19 cellular contexts compared by ENCODE assay signal in genomic region chr5:40932766-40933165, GRCh38. TPM values are rescaled to one million over a fixed set of nuclear protein-coding genes. Genes with fewer than 3 reads are reported as not detected.
A peak's percentile ranks its signal among the peaks of the same experiment; 100 is the strongest.
DNase-seq lines count a peak whose midpoint lies in the region; ATAC-seq, FAIRE-seq and TF ChIP-seq lines count a peak whose summit lies in the region.
"Had no signal": no experiment of that assay in that cellular context is flagged by ENCODE, and none has a peak within 500 bp of the region (broad histone marks: within the 10 kb centered on the region; RNA-seq: fewer than 3 reads in every experiment).

No MANE protein-coding gene starts in this region.

- H2BK5ac ChIP-seq in H1 (ENCODE audit: low read depth, low read length): no peak overlapping the region

- in situ Hi-C loops in GM23248 (cut with MboI): no loop called here

- ATAC-seq in GM19463 (IDR thresholded peaks at IDR 0.05; ENCODE audit: unreplicated experiment): no peak
- ATAC-seq: GM12878, HepG2 had no signal

- H3K9me3 Mint-ChIP-seq in progenitor cell of endocrine pancreas (ENCODE audit: low read depth): peaks cover 24% of the 10 kb centered on the region

- no peaks in the 10 kb centered on the region for H3F3A ChIP-seq in GM23248 (ENCODE audit: insufficient read depth)

- H3K4me1 Mint-ChIP-seq in progenitor cell of endocrine pancreas (ENCODE audit: low read depth): peaks cover 29% of the 10 kb centered on the region
- H3K4me1 Mint-ChIP-seq: CD4-positive, CD25-positive, alpha-beta regulatory T cell had no signal

- H3K9ac ChIP-seq in HUES64 (ENCODE audit: low read depth, low read length) (no peak overlapping the region), H1 (replicated peaks in 1 of 4; ENCODE audit: extremely low read depth in 1 of 4, low read depth in 3 of 4, low read length in 3 of 4) (no peak overlapping the region), GM23248 (no peak overlapping the region)
- H3K9ac ChIP-seq: BLaER1 treated with 17β-estradiol and CSF1 and Interleukin-3, amounts not matched to agents 10 nM and 100 nM; KMS-11 had no signal

- H3K36me3 ChIP-seq in HUES64 (ENCODE audit: insufficient read depth, low read length): no peaks in the 10 kb centered on the region
- no peaks in the 10 kb centered on the region; a peak in 1 of 8 replicates for H3K36me3 ChIP-seq in H1 (ENCODE audit: control insufficient read depth in 2 of 4, insufficient read depth in 4 of 4, low read length in 3 of 4)
- H3K36me3 ChIP-seq in GM23248 (ENCODE audit: low read depth): no peaks in the 10 kb centered on the region
- H3K36me3 ChIP-seq: BLaER1 treated with 17β-estradiol and CSF1 and Interleukin-3, amounts not matched to agents 10 nM and 100 nM had no signal

- H2AFZ ChIP-seq in H1 (ENCODE audit: low read length): no peak overlapping the region
- H2AFZ ChIP-seq in GM23248: no peak overlapping the region

- no peaks in the 10 kb centered on the region for H3K23me2 ChIP-seq in H1 (ENCODE audit: low read depth, low read length)

- no peaks in the 10 kb centered on the region for H3K27me3 Mint-ChIP-seq in progenitor cell of endocrine pancreas

- peaks cover 10% of the 10 kb centered on the region for H3K36me3 Mint-ChIP-seq in progenitor cell of endocrine pancreas (ENCODE audit: insufficient read depth)
- H3K36me3 Mint-ChIP-seq: CD4-positive, CD25-positive, alpha-beta regulatory T cell had no signal

- H3K4me3 ChIP-seq in HUES64 (ENCODE audit: low read length): no peak overlapping the region
- H3K4me3 ChIP-seq in H1 (ENCODE audit: extremely low read depth in 1 of 4, insufficient read depth in 2 of 4, low read depth in 3 of 4, low read length in 4 of 4): peak overlapping the region in 1 of 4 experiments; percentile 10; a peak in 1 of 8 replicates
- H3K4me3 ChIP-seq in GM23248: no peak overlapping the region
- H3K4me3 ChIP-seq: BLaER1 treated with 17β-estradiol and CSF1 and Interleukin-3, amounts not matched to agents 10 nM and 100 nM; GM12878 had no signal

- H2BK120ac ChIP-seq in H1 (replicated peaks; ENCODE audit: low read depth, low read length): no peak overlapping the region

- no peaks in the 10 kb centered on the region for H3K9me2 ChIP-seq in GM23248 (ENCODE audit: insufficient read depth)

- H4K5ac ChIP-seq in H1 (ENCODE audit: insufficient read length, low read depth, low read length): no peak overlapping the region

- H3K4me1 ChIP-seq in HUES64 (ENCODE audit: insufficient read depth, low read length) (peaks cover 31% of the 10 kb centered on the region), H1 (replicated peaks in 1 of 4; ENCODE audit: control insufficient read depth in 3 of 4, insufficient read depth in 4 of 4, low read length in 3 of 4) (peaks cover 0 to 11% (median 5%) of the 10 kb centered on the region in 4 experiments; a peak in 6 of 7 replicates), GM23248 (ENCODE audit: insufficient read depth) (no peaks in the 10 kb centered on the region)
- H3K4me1 ChIP-seq: BLaER1 treated with 17β-estradiol and CSF1 and Interleukin-3, amounts not matched to agents 10 nM and 100 nM had no signal

- no peak for TF ChIP-seq POLR2A in H1 (IDR thresholded peaks at IDR 0.05; ENCODE audit: control extremely low read depth in 1 of 2, low read depth in 2 of 2, low read length in 2 of 2)

- CTCF ChIA-PET in H1 (lab: Charles Lee; ENCODE audit: partially characterized antibody): interaction anchor here (0.9 kb wide), 1 partner anchor 337 kb away, joined by 4 read pairs; no protein-coding TSS in a partner anchor

- H3K4me3 Mint-ChIP-seq in progenitor cell of endocrine pancreas (ENCODE audit: low read depth): no peak overlapping the region
- H3K4me3 Mint-ChIP-seq: CD4-positive, CD25-positive, alpha-beta regulatory T cell had no signal

- no peak overlapping the region for H3K56ac ChIP-seq in H1 (replicated peaks; ENCODE audit: insufficient read length, low read depth, low read length)

- peak; percentile 5 for DNase-seq in DMS53 treated with DMSO at 0.1 percent for 48 hours (lab: John Stamatoyannopoulos, UW; ENCODE audit: unreplicated experiment)
- DNase-seq in H1 (ENCODE audit: low read depth in 1 of 2, low spot score in 2 of 2): no peak
- no peak for DNase-seq in progenitor cell of endocrine pancreas (ENCODE audit: low spot score, unreplicated experiment)
- no peak for DNase-seq in GM23248
- DNase-seq in activated gamma-delta T cell (lab: John Stamatoyannopoulos, UW): no peak
- DNase-seq: ACHN; CD4-positive, CD25-positive, alpha-beta regulatory T cell; DMS79; H7 had no signal

- H2BK15ac ChIP-seq in H1 (ENCODE audit: low read length): no peak overlapping the region

- H3K79me2 ChIP-seq in H1 (ENCODE audit: control insufficient read depth in 1 of 2, insufficient read depth in 2 of 2, low read length in 2 of 2) (no peaks in the 10 kb centered on the region), GM23248 (ENCODE audit: insufficient read depth) (no peaks in the 10 kb centered on the region)

- POLR2A ChIA-PET in H1 (lab: Charles Lee; ENCODE audit: partially characterized antibody): no interaction called here

- H4K91ac ChIP-seq in H1 (replicated peaks; ENCODE audit: insufficient read length, low read length): no peak overlapping the region

- H2AK5ac ChIP-seq in H1 (ENCODE audit: low read depth, low read length): no peak overlapping the region

- WGBS in HUES64: 42% methylated on average over 2 of the region's 2 CpGs
- WGBS in H1 (ENCODE audit: extremely low coverage in 1 of 2, insufficient coverage in 1 of 2, insufficient read length in 1 of 2, insufficient replicate concordance in 2 of 2, low coverage in 1 of 2, low lambda C conversion rate in 2 of 2, missing lambda C conversion rate in 1 of 2), 2 experiments: 35% methylated on average over 2 of the region's 2 CpGs; no CpG with 5 or more reads in 1 of the 2 experiments
- WGBS in GM23248 (ENCODE audit: low coverage in 1 of 2, low lambda C conversion rate in 2 of 2, missing lambda C conversion rate in 2 of 2), 2 experiments: 28 to 37% methylated on average over 2 of the region's 2 CpGs

- H3K4me2 ChIP-seq in H1 (ENCODE audit: insufficient read depth in 1 of 2, low read depth in 2 of 2, low read length in 2 of 2): no peak overlapping the region
- H3K4me2 ChIP-seq in GM23248 (ENCODE audit: unreplicated experiment): no peak overlapping the region
- H3K4me2 ChIP-seq: BLaER1 treated with 17β-estradiol and CSF1 and Interleukin-3, amounts not matched to agents 10 nM and 100 nM; KMS-11 had no signal

- no peak for TF ChIP-seq RAD21 in H1 (IDR thresholded peaks at IDR 0.05 in 1 of 2, conservative IDR thresholded peaks at IDR 0.05 in 1 of 2; ENCODE audit: low read depth in 2 of 2, low read length in 2 of 2)

- no peaks in the 10 kb centered on the region for H4K20me1 ChIP-seq in H1 (replicated peaks in 1 of 2; ENCODE audit: control insufficient read depth in 1 of 2, insufficient read depth in 2 of 2, low read length in 2 of 2)
- no peaks in the 10 kb centered on the region for H4K20me1 ChIP-seq in GM23248 (ENCODE audit: insufficient read depth)
- H4K20me1 ChIP-seq: BLaER1 treated with 17β-estradiol and CSF1 and Interleukin-3, amounts not matched to agents 10 nM and 100 nM had no signal

- H3K79me1 ChIP-seq in H1 (ENCODE audit: low read depth, low read length): no peaks in the 10 kb centered on the region

- no peak overlapping the region for H3K18ac ChIP-seq in H1 (ENCODE audit: extremely low read depth, low read length)

- H4K8ac ChIP-seq in H1 (ENCODE audit: extremely low read depth, insufficient read depth, low read length): no peak overlapping the region

- peak overlapping the region; percentile 0 for H3K27ac Mint-ChIP-seq in progenitor cell of endocrine pancreas

- FAIRE-seq in H1 (lab: Jason Lieb, UNC): no peak
- FAIRE-seq: GM12878, GM18507, HepG2 had no signal

- H3K9me3 ChIP-seq in HUES64 (ENCODE audit: insufficient read depth, low read depth, low read length): no peaks in the 10 kb centered on the region
- H3K9me3 ChIP-seq in H1 (ENCODE audit: insufficient read depth in 2 of 2, low read depth in 1 of 2, low read length in 1 of 2): no peaks in the 10 kb centered on the region
- H3K9me3 ChIP-seq in GM23248 (ENCODE audit: low read depth): no peaks in the 10 kb centered on the region
- H3K9me3 ChIP-seq: BLaER1 treated with 17β-estradiol and CSF1 and Interleukin-3, amounts not matched to agents 10 nM and 100 nM had no signal

- H3K4ac ChIP-seq in H1 (replicated peaks; ENCODE audit: insufficient read length, low read depth, low read length): no peak overlapping the region

- no peaks in the 10 kb centered on the region for H3K27me3 ChIP-seq in HUES64 (ENCODE audit: insufficient read depth, low read length)
- no peaks in the 10 kb centered on the region for H3K27me3 ChIP-seq in H1 (replicated peaks in 1 of 4; ENCODE audit: control insufficient read depth in 3 of 4, extremely low read depth in 1 of 4, insufficient read depth in 3 of 4, low read length in 3 of 4)
- no peaks in the 10 kb centered on the region; the same call in none of the 2 replicates for H3K27me3 ChIP-seq in GM23248 (replicated peaks; ENCODE audit: insufficient read depth)
- H3K27me3 ChIP-seq: BLaER1 treated with 17β-estradiol and CSF1 and Interleukin-3, amounts not matched to agents 10 nM and 100 nM had no signal

- no peak overlapping the region for H3K23ac ChIP-seq in H1 (ENCODE audit: insufficient read length)

- H3K14ac ChIP-seq in H1 (ENCODE audit: insufficient read length): no peak overlapping the region

- TF ChIP-seq CTCF in H1 (IDR thresholded peaks at IDR 0.05; ENCODE audit: control extremely low read depth in 1 of 3, insufficient read depth in 1 of 3, low read depth in 1 of 3, low read length in 3 of 3): no peak
- TF ChIP-seq CTCF in progenitor cell of endocrine pancreas (IDR thresholded peaks at IDR 0.05; ENCODE audit: unreplicated experiment): no peak

- H2BK20ac ChIP-seq in H1 (ENCODE audit: low read length): no peak overlapping the region

- TF ChIP-seq EP300 in H1 (IDR thresholded peaks at IDR 0.05; ENCODE audit: borderline replicate concordance in 1 of 2, low read depth in 2 of 2, low read length in 2 of 2): no peak

- H3K27ac ChIP-seq in HUES64 (ENCODE audit: low read depth, low read length): peak overlapping the region; percentile 3; the same call in 1 of the 2 replicates
- H3K27ac ChIP-seq in H1 (ENCODE audit: low read depth, low read length): no peak overlapping the region
- H3K27ac ChIP-seq in GM23248: no peak overlapping the region
- H3K27ac ChIP-seq: BLaER1 treated with 17β-estradiol and CSF1 and Interleukin-3, amounts not matched to agents 10 nM and 100 nM; KMS-11 had no signal

- H2BK12ac ChIP-seq in H1 (ENCODE audit: low read depth, low read length): no peak overlapping the region

RNA-seq across cellular contexts. Expression of gene C7, which starts 23.5 kb away (rescaled TPM):
- 0.15 TPM for polyA plus RNA-seq in HUES64 (2013, experiment 1 of 2)
- 0.51 TPM for polyA plus RNA-seq in HUES64 (2013, experiment 2 of 2)
- total RNA-seq in H1 (2021; fragmentation: NEBNext Ultra II Directional; extraction: Animal tissue kit (Norgen Biotek cat#: 25700)): not detected in 2 replicates
- 0.08 and 0.24 TPM in 2 replicates for polyA plus RNA-seq in H1 (2011; rRNA removed)
- 0.09 TPM for polyA plus RNA-seq in H1 (2011; cell fraction: cytosol; rRNA removed)
- 0.03 TPM for polyA plus RNA-seq in H1 (2011; cell fraction: nucleus; rRNA removed)
- polyA plus RNA-seq in H1 (2012, experiment 1 of 2): 0.07 to 0.93 TPM (median 0.49 TPM) in 4 replicates
- polyA plus RNA-seq in H1 (2012, experiment 2 of 2): 0.05 TPM
- 0.02 TPM for polyA plus RNA-seq in H1 (2013, experiment 1 of 2)
- polyA plus RNA-seq in H1 (2013, experiment 2 of 2): 0.29 TPM
- 0.25 and 0.29 TPM in 2 replicates for polyA minus RNA-seq in H1 (2011; rRNA and poly(A)+ RNA removed)
- not detected for polyA minus RNA-seq in H1 (2011; cell fraction: cytosol; rRNA and poly(A)+ RNA removed)
- polyA minus RNA-seq in H1 (2011; cell fraction: nucleus; rRNA and poly(A)+ RNA removed): not detected
- 5.7 and 6.1 TPM in 2 replicates for total RNA-seq in progenitor cell of endocrine pancreas
- not detected in 2 replicates for total RNA-seq in GM23248 (2014; rRNA removed; shearing (Covaris generic))
- not detected in 2 replicates for polyA plus RNA-seq in GM23248 (2016; fragmentation: Nextera tagmentation; extraction: Ambion mirVana)
- total RNA-seq: A172; CD4-positive, CD25-positive, alpha-beta regulatory T cell; G401; HT-29 had no signal
- polyA plus RNA-seq: CD4-positive, CD25-positive, alpha-beta regulatory T cell; GM12878 had no signal
